14 cellular contexts compared by ENCODE assay signal in genomic region chr21:36902331-36902730, GRCh38.
DNase-seq lines count a peak whose midpoint lies in the region; ATAC-seq and TF ChIP-seq lines count a peak whose summit lies in the region.
"Had no signal": no experiment of that assay in that cellular context is flagged by ENCODE, and none has a peak within 500 bp of the region (broad histone marks: within the 10 kb centered on the region; RNA-seq: fewer than 3 reads in every experiment).

No MANE protein-coding gene starts in this region.

- DNase-seq in activated CD4-positive, alpha-beta T cell treated with anti-CD3 and anti-CD28 coated beads for 36 hours = no peak
- DNase-seq in activated CD4-positive, alpha-beta T cell treated with anti-CD3 and anti-CD28 coated beads for 1 hour = no peak
- DNase-seq in right atrium auricular region (ENCODE audit: low spot score) = peak; percentile 36
- no peak for DNase-seq in left ventricle myocardium superior
- DNase-seq in nephron progenitor cell = no peak
- no peak for DNase-seq in NCI-H345 treated with DMSO at 0.1 percent for 48 hours (lab: John Stamatoyannopoulos, UW; ENCODE audit: unreplicated experiment)
- DNase-seq in activated effector memory CD4-positive, alpha-beta T cell treated with anti-CD3 and anti-CD28 coated beads, Interleukin-2, amount 50 U/mL, for 16 hours = no peak
- DNase-seq: AML-193; Caco-2; CD4-positive, alpha-beta T cell had no signal

- CTCF ChIA-PET in activated CD4-positive, alpha-beta T cell treated with anti-CD3 and anti-CD28 coated beads for 36 hours (lab: Charles Lee) = interaction anchor here (0.9 to 1.3 kb wide), 2 partner anchors 15 to 38 kb away, joined by 4 read pairs; no protein-coding TSS in a partner anchor

- H3K4me1 Mint-ChIP-seq in activated CD4-positive, alpha-beta T cell treated with anti-CD3 and anti-CD28 coated beads for 36 hours = peaks cover 24% of the 10 kb centered on the region
- peaks cover 20% of the 10 kb centered on the region for H3K4me1 Mint-ChIP-seq in nephron progenitor cell

- ATAC-seq in activated CD4-positive, alpha-beta T cell treated with anti-CD3 and anti-CD28 coated beads for 36 hours = no peak
- ATAC-seq in left ventricle myocardium superior = no peak
- ATAC-seq: A549 had no signal

- H3K9me3 Mint-ChIP-seq in activated CD4-positive, alpha-beta T cell treated with anti-CD3 and anti-CD28 coated beads for 36 hours (ENCODE audit: low read depth) = no peaks in the 10 kb centered on the region
- no peaks in the 10 kb centered on the region for H3K9me3 Mint-ChIP-seq in nephron progenitor cell
- H3K9me3 Mint-ChIP-seq: CD4-positive, alpha-beta T cell had no signal

- no peaks in the 10 kb centered on the region for H3K9me3 ChIP-seq in right atrium auricular region
- H3K9me3 ChIP-seq: Caco-2, HAP-1 had no signal

- H3K27me3 Mint-ChIP-seq in activated CD4-positive, alpha-beta T cell treated with anti-CD3 and anti-CD28 coated beads for 36 hours = no peaks in the 10 kb centered on the region
- H3K27me3 Mint-ChIP-seq in nephron progenitor cell (ENCODE audit: low read depth, poor library complexity) = no peaks in the 10 kb centered on the region
- H3K27me3 Mint-ChIP-seq: CD4-positive, alpha-beta T cell had no signal

- POLR2A ChIA-PET in activated CD4-positive, alpha-beta T cell treated with anti-CD3 and anti-CD28 coated beads for 36 hours (lab: Charles Lee) = no interaction called here

- intact Hi-C loops in activated CD4-positive, alpha-beta T cell treated with anti-CD3 and anti-CD28 coated beads for 36 hours (cut with DNase I, micrococcal nuclease) = no loop called here
- intact Hi-C loops in left ventricle myocardium superior (cut with micrococcal nuclease) = no loop called here

- H3K4me1 ChIP-seq in right atrium auricular region = no peaks in the 10 kb centered on the region
- H3K4me1 ChIP-seq: A549, Caco-2 had no signal

- H3K27ac Mint-ChIP-seq in activated CD4-positive, alpha-beta T cell treated with anti-CD3 and anti-CD28 coated beads for 36 hours = peak overlapping the region; percentile 84
- H3K27ac Mint-ChIP-seq in nephron progenitor cell = peak overlapping the region; percentile 21
- H3K27ac Mint-ChIP-seq: CD4-positive, alpha-beta T cell had no signal

- no peaks in the 10 kb centered on the region for H3K36me3 ChIP-seq in right atrium auricular region
- H3K36me3 ChIP-seq: HAP-1 had no signal

- H3K36me3 Mint-ChIP-seq in activated CD4-positive, alpha-beta T cell treated with anti-CD3 and anti-CD28 coated beads for 36 hours (ENCODE audit: low read depth) = peaks cover 3% of the 10 kb centered on the region
- peaks cover 2% of the 10 kb centered on the region for H3K36me3 Mint-ChIP-seq in nephron progenitor cell (ENCODE audit: low read depth)

- no peak overlapping the region for H3K4me3 ChIP-seq in right atrium auricular region
- H3K4me3 ChIP-seq: A549, HAP-1 had no signal

- H3K4me3 Mint-ChIP-seq in activated CD4-positive, alpha-beta T cell treated with anti-CD3 and anti-CD28 coated beads for 36 hours = no peak overlapping the region
- H3K4me3 Mint-ChIP-seq in nephron progenitor cell = no peak overlapping the region
- H3K4me3 Mint-ChIP-seq: CD4-positive, alpha-beta T cell had no signal

- H3K27ac ChIP-seq in right atrium auricular region = no peak overlapping the region
- H3K27ac ChIP-seq: 22Rv1, C4-2B had no signal

- TF ChIP-seq CTCF in right atrium auricular region (IDR thresholded peaks at IDR 0.05) = no peak
- TF ChIP-seq CTCF in nephron progenitor cell (IDR thresholded peaks at IDR 0.05) = no peak

- H3K27me3 ChIP-seq in right atrium auricular region = no peaks in the 10 kb centered on the region
